8 cellular contexts compared by ENCODE assay signal in genomic region chr19:46634045-46634655, GRCh38. TPM values are rescaled to one million over a fixed set of nuclear protein-coding genes. Genes with fewer than 3 reads are reported as not detected.
DNase-seq lines count a peak whose midpoint lies in the region; ATAC-seq and TF ChIP-seq lines count a peak whose summit lies in the region.

No MANE protein-coding gene starts in this region.

- H3K27me3 Mint-ChIP-seq in activated CD4-positive, alpha-beta T cell treated with anti-CD3 and anti-CD28 coated beads, Interleukin-2, amount 10 ng/mL, durations not matched to agents 7 days and 5 days, result peaks cover 12% of the 10 kb centered on the region

- H3K4me3 ChIP-seq in HFF-Myc (replicated peaks; ENCODE audit: low read depth, low read length) (peak overlapping the region; percentile 22), coronary artery (peak overlapping the region; percentile 71), liver (ENCODE audit: low read depth in 1 of 3, low read length in 3 of 3) (peak overlapping the region in 2 of 3 donors; percentile 5 to 8)

- TF ChIP-seq CTCF in HFF-Myc (IDR thresholded peaks at IDR 0.05; ENCODE audit: low read depth, low read length, missing control alignments) (no peak), coronary artery (IDR thresholded peaks at IDR 0.05) (no peak), liver (IDR thresholded peaks at IDR 0.05; ENCODE audit: low read depth, low read length, missing input control) (no peak)

- H3K27ac ChIP-seq in coronary artery, result peak overlapping the region in 1 of 2 donors; percentile 65
- H3K27ac ChIP-seq in liver (ENCODE audit: low read depth in 1 of 2, low read length in 2 of 2), result no peak overlapping the region

- CTCF ChIA-PET in activated CD4-positive, alpha-beta T cell treated with anti-CD3 and anti-CD28 coated beads, Interleukin-2, amount 10 ng/mL, durations not matched to agents 7 days and 5 days (lab: Charles Lee), result interaction anchor here (0.8 to 2.2 kb wide), 8 partner anchors 10 to 108 kb away, joined by 3 to 5 read pairs (median 4); partner anchors contain the start of genes DACT3 and PTGIR

- H3K36me3 Mint-ChIP-seq in activated CD4-positive, alpha-beta T cell treated with anti-CD3 and anti-CD28 coated beads, Interleukin-2, amount 10 ng/mL, durations not matched to agents 7 days and 5 days (ENCODE audit: low read depth), result no peaks in the 10 kb centered on the region

- no peaks in the 10 kb centered on the region for H3K9me3 ChIP-seq in liver (ENCODE audit: control insufficient read depth in 4 of 4, low read length in 3 of 4)

- H3K4me1 Mint-ChIP-seq in activated CD4-positive, alpha-beta T cell treated with anti-CD3 and anti-CD28 coated beads, Interleukin-2, amount 10 ng/mL, durations not matched to agents 7 days and 5 days, result peaks cover 30% of the 10 kb centered on the region

- no peak for TF ChIP-seq RAD21 in liver (IDR thresholded peaks at IDR 0.05)

- H3K27me3 ChIP-seq in liver (ENCODE audit: control insufficient read depth in 4 of 4, insufficient read depth in 4 of 4, low read length in 3 of 4), result peaks cover 0 to 15% (median 0%) of the 10 kb centered on the region in 4 donors

- H3K4me1 ChIP-seq in liver (ENCODE audit: control insufficient read depth in 4 of 4, insufficient read depth in 4 of 4, low read length in 3 of 4), result peaks cover 4 to 15% (median 13%) of the 10 kb centered on the region in 4 donors

- peak; percentile 44 for DNase-seq in DMS114 treated with DMSO at 0.1 percent for 48 hours (lab: John Stamatoyannopoulos, UW; ENCODE audit: unreplicated experiment)
- DNase-seq in HFF-Myc (ENCODE audit: extremely low read depth, low read depth), result peak; percentile 52
- DNase-seq in NCI-H2196 treated with DMSO at 0.1 percent for 48 hours (lab: John Stamatoyannopoulos, UW; ENCODE audit: unreplicated experiment), result peak; percentile 66
- DNase-seq in activated CD4-positive, alpha-beta T cell treated with anti-CD3 and anti-CD28 coated beads, Interleukin-2, amount 10 ng/mL, durations not matched to agents 7 days and 5 days, result peak; percentile 94
- DNase-seq in coronary artery (ENCODE audit: low spot score), result peak; percentile 92
- DNase-seq in stimulated activated CD4-positive, alpha-beta T cell treated with anti-CD3 and anti-CD28 coated beads, Interleukin-4, amount 100 ng/mL, for 4 hours, result peak; percentile 92 to 93

- H3K27ac Mint-ChIP-seq in activated CD4-positive, alpha-beta T cell treated with anti-CD3 and anti-CD28 coated beads, Interleukin-2, amount 10 ng/mL, durations not matched to agents 7 days and 5 days, result no peak overlapping the region

- WGBS in liver, result 7% methylated on average over 38 of the region's 38 CpGs

- POLR2A ChIA-PET in activated CD4-positive, alpha-beta T cell treated with anti-CD3 and anti-CD28 coated beads, Interleukin-2, amount 10 ng/mL, durations not matched to agents 7 days and 5 days (lab: Charles Lee), result interaction anchor here (0.5 kb wide), 1 partner anchor 20 kb away, joined by 3 read pairs; no protein-coding TSS in a partner anchor

- ATAC-seq in GM18519 (IDR thresholded peaks at IDR 0.05; ENCODE audit: low FRiP score, unreplicated experiment), result no peak

- H3K36me3 ChIP-seq in liver (ENCODE audit: control insufficient read depth in 4 of 4, insufficient read depth in 3 of 4, low read depth in 1 of 4, low read length in 3 of 4), result no peaks in the 10 kb centered on the region

- H3K4me3 Mint-ChIP-seq in activated CD4-positive, alpha-beta T cell treated with anti-CD3 and anti-CD28 coated beads, Interleukin-2, amount 10 ng/mL, durations not matched to agents 7 days and 5 days, result peak overlapping the region; percentile 65

- no peaks in the 10 kb centered on the region for H3K9me3 Mint-ChIP-seq in activated CD4-positive, alpha-beta T cell treated with anti-CD3 and anti-CD28 coated beads, Interleukin-2, amount 10 ng/mL, durations not matched to agents 7 days and 5 days

- no peak overlapping the region for H3K9ac ChIP-seq in liver (ENCODE audit: low read depth in 1 of 2, low read length in 2 of 2)

TF ChIP-seq in liver, 16 proteins besides CTCF, POLR2A, EP300 and RAD21:
- TF ChIP-seq FOXA2 (IDR thresholded peaks at IDR 0.05) (no peak), REST (IDR thresholded peaks at IDR 0.05) (no peak), TAF1 (conservative IDR thresholded peaks at IDR 0.05) (no peak), FOXA1 (IDR thresholded peaks at IDR 0.05) (no peak), MAX (IDR thresholded peaks at IDR 0.05) (no peak), GABPA (IDR thresholded peaks at IDR 0.05 in 1 of 2, conservative IDR thresholded peaks at IDR 0.05 in 1 of 2) (no peak), ZBTB33 (IDR thresholded peaks at IDR 0.05) (no peak), EGR1 (IDR thresholded peaks at IDR 0.05; ENCODE audit: low read depth in 2 of 2) (no peak)

RNA-seq across cellular contexts. Expression of gene GNG8, which starts 1.9 kb away (rescaled TPM):
- total RNA-seq in activated CD4-positive, alpha-beta T cell treated with anti-CD3 and anti-CD28 coated beads, Interleukin-2, amount 10 ng/mL, durations not matched to agents 7 days and 5 days, result not detected
- not detected for total RNA-seq in liver
- polyA plus RNA-seq in liver, result not detected

RNA-seq across cellular contexts. Expression of gene PTGIR, which starts 9.3 kb away (rescaled TPM):
- 10 to 100 TPM; 14.0 to 14.7 TPM for total RNA-seq in activated CD4-positive, alpha-beta T cell treated with anti-CD3 and anti-CD28 coated beads, Interleukin-2, amount 10 ng/mL, durations not matched to agents 7 days and 5 days
- total RNA-seq in liver, result 1 to 10 TPM; 1.4 to 2.8 TPM
- 1 to 10 TPM; 2.9 to 5.9 TPM for polyA plus RNA-seq in liver

RNA-seq across cellular contexts. Expression of gene DACT3, which starts 26.8 kb away (rescaled TPM):
- under 1 TPM; 0.31 to 0.42 TPM for total RNA-seq in activated CD4-positive, alpha-beta T cell treated with anti-CD3 and anti-CD28 coated beads, Interleukin-2, amount 10 ng/mL, durations not matched to agents 7 days and 5 days
- total RNA-seq in liver, result 1 to 10 TPM; 1.0 to 1.1 TPM
- polyA plus RNA-seq in liver, result 1 to 10 TPM in 1 of 2 donors, under 1 TPM in 1; 0.32 to 1.4 TPM

RNA-seq across cellular contexts. Expression of gene CALM3, which starts 33.0 kb away (rescaled TPM):
- total RNA-seq in activated CD4-positive, alpha-beta T cell treated with anti-CD3 and anti-CD28 coated beads, Interleukin-2, amount 10 ng/mL, durations not matched to agents 7 days and 5 days, result 100 to 1,000 TPM; 700 to 784 TPM
- total RNA-seq in liver, result 100 to 1,000 TPM in 1 of 2 donors, 10 to 100 TPM in 1; 73.3 to 112 TPM
- polyA plus RNA-seq in liver, result 10 to 100 TPM; 51.4 to 90.0 TPM

Comparison
In these comparisons a context has a peak if more than half of its experiments do, and no peak if none do; other contexts are left out.
1. DNase-seq: peak in every context shown above with its lines; median percentile 94 in activated CD4-positive, alpha-beta T cell treated with anti-CD3 and anti-CD28 coated beads, Interleukin-2, amount 10 ng/mL, durations not matched to agents 7 days and 5 days; 92 in stimulated activated CD4-positive, alpha-beta T cell treated with anti-CD3 and anti-CD28 coated beads, Interleukin-4, amount 100 ng/mL, for 4 hours; 92 in coronary artery; 66 in NCI-H2196 treated with DMSO at 0.1 percent for 48 hours; 52 in HFF-Myc; 44 in DMS114 treated with DMSO at 0.1 percent for 48 hours.
2. H3K4me3 ChIP-seq: peak in every context shown above with its lines; median percentile 71 in coronary artery; 22 in HFF-Myc; 6 in liver.